Comparison of ENCODE assay signal across 11 cellular contexts in the genomic region with DNA sequence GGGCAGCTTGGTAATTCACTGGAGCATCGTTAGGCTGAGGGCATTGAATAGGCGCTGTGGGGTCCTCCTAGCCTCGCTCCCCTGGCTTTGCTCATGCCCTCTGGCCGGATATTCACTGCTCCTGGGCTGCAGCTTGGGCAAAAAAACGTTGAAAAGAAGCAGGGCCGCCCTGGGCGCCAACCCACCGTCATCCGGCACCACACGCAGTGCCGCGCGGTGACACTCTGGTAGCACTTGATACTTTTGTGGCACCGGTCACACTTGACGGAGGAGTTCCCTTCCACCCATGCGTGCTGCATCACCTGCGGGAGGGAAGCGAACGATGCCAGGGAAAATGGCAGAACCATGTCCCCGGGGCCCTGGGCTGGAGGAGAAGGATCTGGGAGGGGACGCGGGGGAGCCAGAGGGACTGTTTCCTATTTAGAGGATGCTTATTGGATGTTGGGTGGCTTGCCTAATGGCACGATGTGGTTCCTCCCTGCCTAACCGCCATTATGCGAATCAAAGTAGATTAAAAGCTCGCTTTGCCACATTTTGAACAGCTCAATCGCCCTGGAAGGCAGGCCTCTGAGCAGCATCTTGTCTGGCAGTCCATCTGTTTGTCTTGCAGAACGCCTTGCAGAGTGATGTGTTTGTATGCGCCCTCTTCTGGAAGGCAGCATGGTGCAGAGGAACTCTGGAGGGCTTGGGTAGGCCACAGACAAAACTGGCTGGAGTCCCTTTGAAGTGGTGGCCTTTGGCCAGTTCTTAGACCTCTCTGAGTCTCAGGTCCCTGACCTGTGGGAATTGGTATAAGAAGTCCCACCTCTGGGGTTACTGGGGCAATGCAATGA.
DNase-seq lines count a peak whose midpoint lies in the region; ATAC-seq and TF ChIP-seq lines count a peak whose summit lies in the region.
"Had no signal": no experiment of that assay in that cellular context is flagged by ENCODE, and none has a peak within 500 bp of the region (broad histone marks: within the 10 kb centered on the region; RNA-seq: fewer than 3 reads in every experiment).

No MANE protein-coding gene starts in this region.

- in situ Hi-C loops in SK-MEL-5 (cut with HindIII; ENCODE audit: low pct_unique_long_range_greater_than_20kb, low sequenced_read_pairs), result no loop called here

- CTCF ChIA-PET in AG04449 (lab: Yijun Ruan, JAX), result interaction anchor here (0.6 to 16.3 kb wide), 14 partner anchors 9 to 325 kb away, joined by 3 to 199 read pairs (median 6); no protein-coding TSS in a partner anchor

- peak; percentile 50 for TF ChIP-seq CTCF in AG04449 (IDR thresholded peaks at IDR 0.05; ENCODE audit: insufficient read depth, low read length, missing control alignments)
- TF ChIP-seq CTCF in GM12873 (IDR thresholded peaks at IDR 0.05; ENCODE audit: insufficient read depth, low read depth, low read length, missing control alignments), result peak; percentile 36
- TF ChIP-seq CTCF in fibroblast of villous mesenchyme (IDR thresholded peaks at IDR 0.05; ENCODE audit: insufficient read depth, low read depth, low read length), result peak; percentile 35

- POLR2A ChIA-PET in AG04449 (lab: Yijun Ruan, JAX), result no interaction called here

- no peak for ATAC-seq in HG02973 (IDR thresholded peaks at IDR 0.05; ENCODE audit: unreplicated experiment)
- no peak for ATAC-seq in GM18868 (IDR thresholded peaks at IDR 0.05; ENCODE audit: unreplicated experiment)

- DNase-seq in AG04449 (ENCODE audit: low read depth, low spot score) (no peak), SK-MEL-5 (ENCODE audit: low read depth, low spot score) (peak; percentile 70), fibroblast of villous mesenchyme (ENCODE audit: low read depth) (peak; percentile 17), T1000 (lab: John Stamatoyannopoulos, UW) (no peak)
- DNase-seq in stimulated activated CD4-positive, alpha-beta T cell treated with anti-CD3 and anti-CD28 coated beads, Interleukin-4, amount 100 ng/mL, for 24 hours, result no peak
- DNase-seq: activated naive CD4-positive, alpha-beta T cell treated with Interleukin-2 at 50 U/mL for 16 hours; NCI-H146; spleen had no signal

- no peak overlapping the region for H3K4me3 ChIP-seq in AG04449 (ENCODE audit: low read depth, low read length)
- no peak overlapping the region for H3K4me3 ChIP-seq in fibroblast of villous mesenchyme (ENCODE audit: low read depth, low read length)
- H3K4me3 ChIP-seq: spleen had no signal

Comparison
In these comparisons a context has a peak if more than half of its experiments do, and no peak if none do; other contexts are left out.
1. DNase-seq: peak in SK-MEL-5 (single experiment) and fibroblast of villous mesenchyme (single experiment); none in AG04449 (single experiment), T1000 (single experiment) and stimulated activated CD4-positive, alpha-beta T cell treated with anti-CD3 and anti-CD28 coated beads, Interleukin-4, amount 100 ng/mL, for 24 hours (single experiment).
2. Peak in every context shown above with its lines, with median percentiles within 50 percentile points of each other: CTCF ChIP-seq.